In genomic region chr2:144198116-144198515, GRCh38 we compare ENCODE assay signal across 12 cellular contexts.
DNase-seq lines count a peak whose midpoint lies in the region; ATAC-seq and TF ChIP-seq lines count a peak whose summit lies in the region.
"Had no signal": no experiment of that assay in that cellular context is flagged by ENCODE, and none has a peak within 500 bp of the region (broad histone marks: within the 10 kb centered on the region; RNA-seq: fewer than 3 reads in every experiment).

No MANE protein-coding gene starts in this region.

- H3K27me3 ChIP-seq in heart left ventricle (no peaks in the 10 kb centered on the region), left ventricle myocardium inferior (ENCODE audit: low read depth) (no peaks in the 10 kb centered on the region), fibroblast of lung (ENCODE audit: control insufficient read depth, insufficient read depth, low read length) (no peaks in the 10 kb centered on the region)
- H3K27me3 ChIP-seq: ovary had no signal

- no peak overlapping the region for H3K27ac ChIP-seq in heart left ventricle
- H3K27ac ChIP-seq in left ventricle myocardium inferior (replicated peaks), result no peak overlapping the region
- no peak overlapping the region for H3K27ac ChIP-seq in fibroblast of lung (ENCODE audit: insufficient read depth, low read length)
- H3K27ac ChIP-seq: ovary had no signal

- H3K4me3 ChIP-seq in heart left ventricle (no peak overlapping the region), left ventricle myocardium inferior (no peak overlapping the region), fibroblast of lung (replicated peaks in 1 of 4; ENCODE audit: control extremely low read depth in 1 of 4, insufficient read depth in 1 of 4, low read depth in 3 of 4, low read length in 4 of 4) (no peak overlapping the region)
- H3K4me3 ChIP-seq: ovary had no signal

- no peaks in the 10 kb centered on the region for H4K20me1 ChIP-seq in fibroblast of lung (ENCODE audit: control insufficient read depth, extremely low read depth, insufficient read depth, low read length)

- H3K9me3 Mint-ChIP-seq in stimulated activated effector memory CD8-positive, alpha-beta T cell treated with anti-CD3 and anti-CD28 coated beads, Interleukin-12 subunit alpha, Interleukin-12 subunit beta, amount 100 ng/mL, for 72 hours, result no peaks in the 10 kb centered on the region
- H3K9me3 Mint-ChIP-seq: CD4-positive, alpha-beta T cell had no signal

- intact Hi-C loops in heart left ventricle (cut with DNase I), result loop anchor here in 1 of 10 donors (10.0 kb wide), 1 partner anchor 127 kb away; no protein-coding TSS in a partner anchor
- intact Hi-C loops in left ventricle myocardium inferior (cut with micrococcal nuclease), result no loop called here

- no peak overlapping the region for H3K4me2 ChIP-seq in fibroblast of lung (ENCODE audit: extremely low read depth, insufficient read depth, low read length)

- H3K9me3 ChIP-seq in heart left ventricle (no peaks in the 10 kb centered on the region), left ventricle myocardium inferior (replicated peaks) (no peaks in the 10 kb centered on the region), fibroblast of lung (ENCODE audit: control insufficient read depth, insufficient read depth, low read depth, low read length) (no peaks in the 10 kb centered on the region)

- TF ChIP-seq CTCF in heart left ventricle (IDR thresholded peaks at IDR 0.05) (no peak), left ventricle myocardium inferior (IDR thresholded peaks at IDR 0.05; ENCODE audit: borderline replicate concordance) (no peak), fibroblast of lung (conservative IDR thresholded peaks at IDR 0.05 in 1 of 2, IDR thresholded peaks at IDR 0.05 in 1 of 2; ENCODE audit: low read depth in 1 of 2, low read length in 2 of 2) (no peak)

- no peak overlapping the region for H3K9ac ChIP-seq in fibroblast of lung (ENCODE audit: insufficient read depth, low read length)

- H3K4me1 ChIP-seq in heart left ventricle (peaks cover 0 to 8% (median 0%) of the 10 kb centered on the region in 12 donors), left ventricle myocardium inferior (peaks cover 4% of the 10 kb centered on the region), fibroblast of lung (ENCODE audit: control insufficient read depth, extremely low read depth, insufficient read depth, low read length) (no peaks in the 10 kb centered on the region)

- DNase-seq in heart left ventricle (no peak), left ventricle myocardium inferior (no peak), RPMI7951 (ENCODE audit: low read depth) (peak; percentile 53), fibroblast of lung (ENCODE audit: low read depth in 2 of 2) (peak; percentile 60 to 62), HK-2 (ENCODE audit: unreplicated experiment) (no peak)
- DNase-seq in stimulated activated effector memory CD8-positive, alpha-beta T cell treated with anti-CD3 and anti-CD28 coated beads, Interleukin-12 subunit alpha, Interleukin-12 subunit beta, amount 100 ng/mL, for 72 hours (ENCODE audit: low spot score in 2 of 2), result no peak
- DNase-seq: activated gamma-delta T cell; CD4-positive, alpha-beta T cell; NCI-H1436; ovary had no signal

- WGBS in heart left ventricle, 4 donors, result 69 to 81% (median 71%) methylated on average over 3 of the region's 3 CpGs

- ATAC-seq in heart left ventricle, result peak in 3 of 4 donors; percentile 18 to 26 (median 24)
- no peak for ATAC-seq in stimulated activated effector memory CD8-positive, alpha-beta T cell treated with anti-CD3 and anti-CD28 coated beads, Interleukin-12 subunit alpha, Interleukin-12 subunit beta, amount 100 ng/mL, for 72 hours
- no peak for ATAC-seq in GM18517 (IDR thresholded peaks at IDR 0.05; ENCODE audit: unreplicated experiment)
- no peak for ATAC-seq in HG03457 (IDR thresholded peaks at IDR 0.05; ENCODE audit: unreplicated experiment)

- H3K79me2 ChIP-seq in fibroblast of lung (ENCODE audit: control insufficient read depth, insufficient read depth, low read length), result no peaks in the 10 kb centered on the region

- peaks cover 59% of the 10 kb centered on the region for H3K4me1 Mint-ChIP-seq in stimulated activated effector memory CD8-positive, alpha-beta T cell treated with anti-CD3 and anti-CD28 coated beads, Interleukin-12 subunit alpha, Interleukin-12 subunit beta, amount 100 ng/mL, for 72 hours

- H3K36me3 Mint-ChIP-seq in stimulated activated effector memory CD8-positive, alpha-beta T cell treated with anti-CD3 and anti-CD28 coated beads, Interleukin-12 subunit alpha, Interleukin-12 subunit beta, amount 100 ng/mL, for 72 hours, result peaks cover 36% of the 10 kb centered on the region

- peak overlapping the region; percentile 58 for H3K27ac Mint-ChIP-seq in stimulated activated effector memory CD8-positive, alpha-beta T cell treated with anti-CD3 and anti-CD28 coated beads, Interleukin-12 subunit alpha, Interleukin-12 subunit beta, amount 100 ng/mL, for 72 hours
- H3K27ac Mint-ChIP-seq: CD4-positive, alpha-beta T cell had no signal

- no peak overlapping the region for H2AFZ ChIP-seq in fibroblast of lung (ENCODE audit: low read length)

- TF ChIP-seq POLR2A in heart left ventricle (IDR thresholded peaks at IDR 0.05), result no peak

- H3K36me3 ChIP-seq in heart left ventricle (no peaks in the 10 kb centered on the region), left ventricle myocardium inferior (no peaks in the 10 kb centered on the region), fibroblast of lung (ENCODE audit: control insufficient read depth, insufficient read depth, low read length) (no peaks in the 10 kb centered on the region)
- H3K36me3 ChIP-seq: ovary had no signal

- no peak overlapping the region for H3K4me3 Mint-ChIP-seq in stimulated activated effector memory CD8-positive, alpha-beta T cell treated with anti-CD3 and anti-CD28 coated beads, Interleukin-12 subunit alpha, Interleukin-12 subunit beta, amount 100 ng/mL, for 72 hours
- H3K4me3 Mint-ChIP-seq: CD4-positive, alpha-beta T cell had no signal

Comparison
In these comparisons a context has a peak if more than half of its experiments do, and no peak if none do; other contexts are left out.
1. ATAC-seq: peak in heart left ventricle (3 of 4); none in stimulated activated effector memory CD8-positive, alpha-beta T cell treated with anti-CD3 and anti-CD28 coated beads, Interleukin-12 subunit alpha, Interleukin-12 subunit beta, amount 100 ng/mL, for 72 hours (single experiment), GM18517 (single experiment) and HG03457 (single experiment).
2. DNase-seq: peak in RPMI7951 (single experiment) and fibroblast of lung (2 of 2); none in heart left ventricle (0 of 5), left ventricle myocardium inferior (single experiment), stimulated activated effector memory CD8-positive, alpha-beta T cell treated with anti-CD3 and anti-CD28 coated beads, Interleukin-12 subunit alpha, Interleukin-12 subunit beta, amount 100 ng/mL, for 72 hours (0 of 2) and HK-2 (single experiment).